ENCODE assay signal across 1 cellular context in genomic region chr14:91755560-91755959, GRCh38.
TF ChIP-seq lines count a peak whose summit lies in the region.

No MANE protein-coding gene starts in this region.

TF ChIP-seq in H1, 55 proteins besides CTCF, POLR2A, EP300 and RAD21:
- no peak for TF ChIP-seq SRF (IDR thresholded peaks at IDR 0.05; ENCODE audit: low read depth, low read length)
- no peak for TF ChIP-seq NANOG (IDR thresholded peaks at IDR 0.05; ENCODE audit: insufficient read depth, low read depth, low read length, poor library complexity, severe bottlenecking)
- TF ChIP-seq CTBP2 (IDR thresholded peaks at IDR 0.05; ENCODE audit: borderline replicate concordance, insufficient read depth, insufficient read length, low read length) = no peak
- no peak for TF ChIP-seq NRF1 (IDR thresholded peaks at IDR 0.05; ENCODE audit: low read depth, low read length)
- TF ChIP-seq CEBPB (IDR thresholded peaks at IDR 0.05; ENCODE audit: low read depth, low read length) = peak; percentile 90
